20 cellular contexts compared by ENCODE assay signal in genomic region chr3:160108357-160108756, GRCh38.
"Had no signal": no experiment of that assay in that cellular context is flagged by ENCODE, and none has a peak within 500 bp of the region (broad histone marks: within the 10 kb centered on the region; RNA-seq: fewer than 3 reads in every experiment).

No MANE protein-coding gene starts in this region.

- H3K4me1 ChIP-seq: esophagus muscularis mucosa, gastrocnemius medialis, psoas muscle had no signal

- H3K4me3 Mint-ChIP-seq: immature natural killer cell; natural killer cell treated with Interleukin-12 subunit alpha and Interleukin-12 subunit beta and Interleukin-15 and Interleukin-18, amount 100 ng/mL, for 72 hours had no signal

- H3K36me3 ChIP-seq: esophagus muscularis mucosa, gastrocnemius medialis, stomach, thoracic aorta had no signal

- H3K4me1 Mint-ChIP-seq: immature natural killer cell had no signal

- H3K27me3 Mint-ChIP-seq: natural killer cell treated with Interleukin-12 subunit alpha and Interleukin-12 subunit beta and Interleukin-15 and Interleukin-18, amount 100 ng/mL, for 72 hours had no signal

- H3K9me3 ChIP-seq: esophagus muscularis mucosa, gastrocnemius medialis, psoas muscle, stomach, thoracic aorta had no signal

- H3K36me3 Mint-ChIP-seq: immature natural killer cell; natural killer cell treated with Interleukin-12 subunit alpha and Interleukin-12 subunit beta and Interleukin-15 and Interleukin-18, amount 100 ng/mL, for 72 hours had no signal

- FAIRE-seq: keratinocyte had no signal

- H3K9me3 Mint-ChIP-seq: immature natural killer cell; natural killer cell treated with Interleukin-12 subunit alpha and Interleukin-12 subunit beta and Interleukin-15 and Interleukin-18, amount 100 ng/mL, for 72 hours had no signal

- DNase-seq: cortex of kidney; effector memory CD4-positive, alpha-beta T cell; gastrocnemius medialis; immature natural killer cell; left ventricle myocardium superior; mesenchymal stem cell; midbrain; occipital lobe; psoas muscle; retina; stimulated activated naive CD4-positive, alpha-beta T cell; stomach; substantia nigra; trophoblast cell had no signal

- H3K27ac ChIP-seq: epithelial cell of prostate, esophagus muscularis mucosa, gastrocnemius medialis, psoas muscle, stomach, thoracic aorta had no signal

- H3K4me3 ChIP-seq: esophagus muscularis mucosa, gastrocnemius medialis, lung, psoas muscle, stomach, thoracic aorta had no signal

- H3K27ac Mint-ChIP-seq: immature natural killer cell; natural killer cell treated with Interleukin-12 subunit alpha and Interleukin-12 subunit beta and Interleukin-15 and Interleukin-18, amount 100 ng/mL, for 72 hours had no signal

- H3K27me3 ChIP-seq: esophagus muscularis mucosa, gastrocnemius medialis, stomach had no signal
